15 cellular contexts compared by ENCODE assay signal in genomic region chr3:113890256-113890900, GRCh38. TPM values are rescaled to one million over a fixed set of nuclear protein-coding genes. Genes with fewer than 3 reads are reported as not detected.
DNase-seq lines count a peak whose midpoint lies in the region; ATAC-seq and TF ChIP-seq lines count a peak whose summit lies in the region.
"Had no signal": no experiment of that assay in that cellular context is flagged by ENCODE, and none has a peak within 500 bp of the region (broad histone marks: within the 10 kb centered on the region; RNA-seq: fewer than 3 reads in every experiment).

No MANE protein-coding gene starts in this region.

- 87% methylated on average over 5 of the region's 8 CpGs for WGBS in esophagus muscularis mucosa

- no peak overlapping the region for H3K4me3 ChIP-seq in esophagus muscularis mucosa
- H3K4me3 ChIP-seq: ovary, tibial artery had no signal

- ATAC-seq in activated CD8-positive, alpha-beta memory T cell treated with anti-CD3 and anti-CD28 coated beads, Interleukin-2, amount 10 ng/mL, durations not matched to agents 7 days and 5 days, result peak; percentile 12
- ATAC-seq in left colon, result peak; percentile 99
- ATAC-seq in HG03571 (IDR thresholded peaks at IDR 0.05; ENCODE audit: unreplicated experiment), result no peak
- no peak for ATAC-seq in GM19452 (IDR thresholded peaks at IDR 0.05; ENCODE audit: unreplicated experiment)

- H3K27me3 ChIP-seq in esophagus muscularis mucosa, result no peaks in the 10 kb centered on the region
- H3K27me3 ChIP-seq: ovary, tibial artery had no signal

- in situ Hi-C loops in SK-MEL-5 (cut with HindIII; ENCODE audit: low pct_unique_long_range_greater_than_20kb, low sequenced_read_pairs), result no loop called here

- no peaks in the 10 kb centered on the region for H3K4me1 Mint-ChIP-seq in activated CD8-positive, alpha-beta memory T cell treated with anti-CD3 and anti-CD28 coated beads, Interleukin-2, amount 10 ng/mL, durations not matched to agents 7 days and 5 days
- no peaks in the 10 kb centered on the region for H3K4me1 Mint-ChIP-seq in activated CD4-positive, alpha-beta T cell treated with anti-CD3 and anti-CD28 coated beads, Interleukin-2, amount 10 ng/mL, durations not matched to agents 7 days and 5 days
- H3K4me1 Mint-ChIP-seq: activated naive CD8-positive, alpha-beta T cell treated with anti-CD3 and anti-CD28 coated beads for 36 hours had no signal

- H3K27me3 Mint-ChIP-seq in activated CD8-positive, alpha-beta memory T cell treated with anti-CD3 and anti-CD28 coated beads, Interleukin-2, amount 10 ng/mL, durations not matched to agents 7 days and 5 days, result no peaks in the 10 kb centered on the region
- H3K27me3 Mint-ChIP-seq in activated CD4-positive, alpha-beta T cell treated with anti-CD3 and anti-CD28 coated beads, Interleukin-2, amount 10 ng/mL, durations not matched to agents 7 days and 5 days, result no peaks in the 10 kb centered on the region
- H3K27me3 Mint-ChIP-seq: activated naive CD8-positive, alpha-beta T cell treated with anti-CD3 and anti-CD28 coated beads for 36 hours had no signal

- no peaks in the 10 kb centered on the region for H3K36me3 Mint-ChIP-seq in activated CD8-positive, alpha-beta memory T cell treated with anti-CD3 and anti-CD28 coated beads, Interleukin-2, amount 10 ng/mL, durations not matched to agents 7 days and 5 days
- H3K36me3 Mint-ChIP-seq in activated CD4-positive, alpha-beta T cell treated with anti-CD3 and anti-CD28 coated beads, Interleukin-2, amount 10 ng/mL, durations not matched to agents 7 days and 5 days (ENCODE audit: low read depth), result no peaks in the 10 kb centered on the region
- H3K36me3 Mint-ChIP-seq: activated naive CD8-positive, alpha-beta T cell treated with anti-CD3 and anti-CD28 coated beads for 36 hours had no signal

- CTCF ChIA-PET in activated CD8-positive, alpha-beta memory T cell treated with anti-CD3 and anti-CD28 coated beads, Interleukin-2, amount 10 ng/mL, durations not matched to agents 7 days and 5 days (lab: Charles Lee), result no interaction called here
- CTCF ChIA-PET in activated CD4-positive, alpha-beta T cell treated with anti-CD3 and anti-CD28 coated beads, Interleukin-2, amount 10 ng/mL, durations not matched to agents 7 days and 5 days (lab: Charles Lee), result interaction anchor here (0.6 kb wide), 1 partner anchor 494 kb away, joined by 3 read pairs; no protein-coding TSS in a partner anchor

- no peak overlapping the region for H3K4me3 Mint-ChIP-seq in activated CD8-positive, alpha-beta memory T cell treated with anti-CD3 and anti-CD28 coated beads, Interleukin-2, amount 10 ng/mL, durations not matched to agents 7 days and 5 days
- no peak overlapping the region for H3K4me3 Mint-ChIP-seq in activated CD4-positive, alpha-beta T cell treated with anti-CD3 and anti-CD28 coated beads, Interleukin-2, amount 10 ng/mL, durations not matched to agents 7 days and 5 days
- H3K4me3 Mint-ChIP-seq: activated naive CD8-positive, alpha-beta T cell treated with anti-CD3 and anti-CD28 coated beads for 36 hours had no signal

- H3K9me3 ChIP-seq in esophagus muscularis mucosa, result no peaks in the 10 kb centered on the region
- H3K9me3 ChIP-seq: ovary, tibial artery had no signal

- H3K9me3 Mint-ChIP-seq in activated CD8-positive, alpha-beta memory T cell treated with anti-CD3 and anti-CD28 coated beads, Interleukin-2, amount 10 ng/mL, durations not matched to agents 7 days and 5 days (ENCODE audit: low read depth), result no peaks in the 10 kb centered on the region
- no peaks in the 10 kb centered on the region for H3K9me3 Mint-ChIP-seq in activated CD4-positive, alpha-beta T cell treated with anti-CD3 and anti-CD28 coated beads, Interleukin-2, amount 10 ng/mL, durations not matched to agents 7 days and 5 days
- H3K9me3 Mint-ChIP-seq: activated naive CD8-positive, alpha-beta T cell treated with anti-CD3 and anti-CD28 coated beads for 36 hours had no signal

- no peak overlapping the region for H3K27ac Mint-ChIP-seq in activated CD8-positive, alpha-beta memory T cell treated with anti-CD3 and anti-CD28 coated beads, Interleukin-2, amount 10 ng/mL, durations not matched to agents 7 days and 5 days
- no peak overlapping the region for H3K27ac Mint-ChIP-seq in activated CD4-positive, alpha-beta T cell treated with anti-CD3 and anti-CD28 coated beads, Interleukin-2, amount 10 ng/mL, durations not matched to agents 7 days and 5 days
- H3K27ac Mint-ChIP-seq: activated naive CD8-positive, alpha-beta T cell treated with anti-CD3 and anti-CD28 coated beads for 36 hours had no signal

- POLR2A ChIA-PET in activated CD4-positive, alpha-beta T cell treated with anti-CD3 and anti-CD28 coated beads, Interleukin-2, amount 10 ng/mL, durations not matched to agents 7 days and 5 days (lab: Charles Lee), result no interaction called here

- intact Hi-C loops in left colon (cut with DNase I, micrococcal nuclease) (no loop called here), esophagus muscularis mucosa (cut with DNase I) (no loop called here)

- no peak for TF ChIP-seq EP300 in esophagus muscularis mucosa (IDR thresholded peaks at IDR 0.05)

- no peak for TF ChIP-seq POLR2A in esophagus muscularis mucosa (IDR thresholded peaks at IDR 0.05; ENCODE audit: low read depth)

- H3K27ac ChIP-seq in esophagus muscularis mucosa (replicated peaks in 1 of 4), result no peak overlapping the region
- H3K27ac ChIP-seq: HL-60, ovary, tibial artery had no signal

- H3K36me3 ChIP-seq in esophagus muscularis mucosa, result no peaks in the 10 kb centered on the region
- H3K36me3 ChIP-seq: ovary, tibial artery had no signal

- no peaks in the 10 kb centered on the region for H3K4me1 ChIP-seq in esophagus muscularis mucosa
- H3K4me1 ChIP-seq: tibial artery had no signal

- DNase-seq in activated CD8-positive, alpha-beta memory T cell treated with anti-CD3 and anti-CD28 coated beads, Interleukin-2, amount 10 ng/mL, durations not matched to agents 7 days and 5 days, result no peak
- no peak for DNase-seq in activated CD8-positive, alpha-beta memory T cell treated with anti-CD3 and anti-CD28 coated beads for 24 hours
- peak; percentile 31 for DNase-seq in SK-MEL-5 (ENCODE audit: low read depth, low spot score)
- DNase-seq in left colon, result peak; percentile 41 to 48
- no peak for DNase-seq in activated CD4-positive, alpha-beta T cell treated with anti-CD3 and anti-CD28 coated beads, Interleukin-2, amount 10 ng/mL, durations not matched to agents 7 days and 5 days
- DNase-seq in esophagus muscularis mucosa (ENCODE audit: extremely low spot score), result no peak
- DNase-seq: activated naive CD8-positive, alpha-beta T cell treated with anti-CD3 and anti-CD28 coated beads for 36 hours; hypothalamus; NCI-H1048; NCI-H446 treated with DMSO at 0.1 percent for 48 hours; ovary; tibial artery had no signal

- no peak for TF ChIP-seq CTCF in esophagus muscularis mucosa (IDR thresholded peaks at IDR 0.05)

RNA-seq across cellular contexts. Expression of gene GRAMD1C, which starts 51.8 kb away (rescaled TPM):
- total RNA-seq in activated CD8-positive, alpha-beta memory T cell treated with anti-CD3 and anti-CD28 coated beads, Interleukin-2, amount 10 ng/mL, durations not matched to agents 7 days and 5 days, result 1 to 10 TPM in 1 of 2 experiments, under 1 TPM in 1; 0.40 to 1.1 TPM
- 4.1 and 5.2 TPM in 2 replicates for total RNA-seq in SK-MEL-5 (2014; rRNA removed; shearing (Covaris generic))
- polyA plus RNA-seq in SK-MEL-5 (2015; cell fraction: cytosol; rRNA removed), result 1.4 and 5.5 TPM in 2 replicates
- 11.9 and 13.2 TPM in 2 replicates for polyA plus RNA-seq in SK-MEL-5 (2015; cell fraction: nucleus; rRNA removed)
- total RNA-seq in left colon, result 10 to 100 TPM in 1 of 2 donors, 1 to 10 TPM in 1; 8.2 to 16.1 TPM
- total RNA-seq in activated CD4-positive, alpha-beta T cell treated with anti-CD3 and anti-CD28 coated beads, Interleukin-2, amount 10 ng/mL, durations not matched to agents 7 days and 5 days, result under 1 TPM; 0.29 to 0.35 TPM
- total RNA-seq in esophagus muscularis mucosa, result 1 to 10 TPM in 2 of 4 donors, under 1 TPM in 1, not detected in 1; 0.33 to 2.7 (median 1.0) TPM

RNA-seq across cellular contexts. Expression of gene ZDHHC23, which starts 57.4 kb away (rescaled TPM):
- 1 to 10 TPM; 3.0 to 3.9 TPM for total RNA-seq in activated CD8-positive, alpha-beta memory T cell treated with anti-CD3 and anti-CD28 coated beads, Interleukin-2, amount 10 ng/mL, durations not matched to agents 7 days and 5 days
- total RNA-seq in SK-MEL-5 (2014; rRNA removed; shearing (Covaris generic)), result 3.9 and 5.4 TPM in 2 replicates
- 3.2 and 4.0 TPM in 2 replicates for polyA plus RNA-seq in SK-MEL-5 (2015; cell fraction: cytosol; rRNA removed)
- 32.7 and 43.6 TPM in 2 replicates for polyA plus RNA-seq in SK-MEL-5 (2015; cell fraction: nucleus; rRNA removed)
- total RNA-seq in left colon, result 10 to 100 TPM; 47.7 to 48.3 TPM
- 1 to 10 TPM; 2.8 to 3.3 TPM for total RNA-seq in activated CD4-positive, alpha-beta T cell treated with anti-CD3 and anti-CD28 coated beads, Interleukin-2, amount 10 ng/mL, durations not matched to agents 7 days and 5 days
- total RNA-seq in esophagus muscularis mucosa, result 1 to 10 TPM; 2.0 to 5.2 (median 2.3) TPM

Comparison
In these comparisons a context has a peak if more than half of its experiments do, and no peak if none do; other contexts are left out.
1. ATAC-seq: peak in activated CD8-positive, alpha-beta memory T cell treated with anti-CD3 and anti-CD28 coated beads, Interleukin-2, amount 10 ng/mL, durations not matched to agents 7 days and 5 days (single experiment) and left colon (single experiment); none in HG03571 (single experiment) and GM19452 (single experiment).
2. DNase-seq: peak in SK-MEL-5 (single experiment) and left colon (2 of 2); none in activated CD8-positive, alpha-beta memory T cell treated with anti-CD3 and anti-CD28 coated beads, Interleukin-2, amount 10 ng/mL, durations not matched to agents 7 days and 5 days (single experiment), activated CD8-positive, alpha-beta memory T cell treated with anti-CD3 and anti-CD28 coated beads for 24 hours (single experiment), activated CD4-positive, alpha-beta T cell treated with anti-CD3 and anti-CD28 coated beads, Interleukin-2, amount 10 ng/mL, durations not matched to agents 7 days and 5 days (single experiment) and esophagus muscularis mucosa (single experiment).